Comparison of ENCODE assay signal across 18 cellular contexts in genomic region chr1:231354330-231355020, GRCh38.
"Had no signal": no experiment of that assay in that cellular context is flagged by ENCODE, and none has a peak within 500 bp of the region (broad histone marks: within the 10 kb centered on the region; RNA-seq: fewer than 3 reads in every experiment).

No MANE protein-coding gene starts in this region.

- FAIRE-seq: keratinocyte had no signal

- H3K9me3 ChIP-seq: heart right ventricle, left lung, sigmoid colon, thoracic aorta had no signal

- H3K27ac ChIP-seq: epithelial cell of prostate, heart right ventricle, left lung, sigmoid colon, thoracic aorta had no signal

- ATAC-seq: activated CD8-positive, alpha-beta T cell treated with anti-CD3 and anti-CD28 coated beads, Interleukin-2, amount 10 ng/mL, durations not matched to agents 7 days and 5 days; activated naive CD8-positive, alpha-beta T cell treated with anti-CD3 and anti-CD28 coated beads, Interleukin-2, amount 50 U/mL, for 24 hours; heart right ventricle; left lung; stimulated activated naive CD8-positive, alpha-beta T cell treated with anti-CD3 and anti-CD28 coated beads, Interleukin-15, Interleukin-2, amounts not matched to agents 100 U/mL and 50 U/mL, for 24 hours had no signal

- H3K27me3 ChIP-seq: heart right ventricle, left lung, sigmoid colon had no signal

- H3K4me3 ChIP-seq: heart right ventricle, left lung, sigmoid colon, thoracic aorta had no signal

- DNase-seq: activated CD4-positive, alpha-beta T cell treated with anti-CD3 and anti-CD28 coated beads for 48 hours; activated CD8-positive, alpha-beta memory T cell treated with anti-CD3 and anti-CD28 coated beads, Interleukin-2, amount 50 U/mL, for 48 hours; activated CD8-positive, alpha-beta T cell treated with anti-CD3 and anti-CD28 coated beads, Interleukin-2, amount 10 ng/mL, durations not matched to agents 7 days and 5 days; activated naive CD4-positive, alpha-beta T cell treated with Interleukin-2 at 50 U/mL for 16 hours; activated naive CD8-positive, alpha-beta T cell treated with anti-CD3 and anti-CD28 coated beads, Interleukin-2, amount 50 U/mL, for 24 hours; central memory CD4-positive, alpha-beta T cell; effector memory CD4-positive, alpha-beta T cell; foreskin melanocyte; heart right ventricle; left lung; nephron progenitor cell; sigmoid colon; stimulated activated CD4-positive, alpha-beta T cell treated with anti-CD3 and anti-CD28 coated beads, Interleukin-12 subunit alpha, Interleukin-12 subunit beta, amount 100 ng/mL, for 4 hours; stimulated activated CD4-positive, alpha-beta T cell treated with anti-CD3 and anti-CD28 coated beads, Interleukin-2, amount 100 ng/mL, for 48 hours; stimulated activated naive CD8-positive, alpha-beta T cell treated with anti-CD3 and anti-CD28 coated beads, Interleukin-15, Interleukin-2, amounts not matched to agents 100 U/mL and 50 U/mL, for 24 hours had no signal
